6 cellular contexts compared by ENCODE assay signal in the genomic region with DNA sequence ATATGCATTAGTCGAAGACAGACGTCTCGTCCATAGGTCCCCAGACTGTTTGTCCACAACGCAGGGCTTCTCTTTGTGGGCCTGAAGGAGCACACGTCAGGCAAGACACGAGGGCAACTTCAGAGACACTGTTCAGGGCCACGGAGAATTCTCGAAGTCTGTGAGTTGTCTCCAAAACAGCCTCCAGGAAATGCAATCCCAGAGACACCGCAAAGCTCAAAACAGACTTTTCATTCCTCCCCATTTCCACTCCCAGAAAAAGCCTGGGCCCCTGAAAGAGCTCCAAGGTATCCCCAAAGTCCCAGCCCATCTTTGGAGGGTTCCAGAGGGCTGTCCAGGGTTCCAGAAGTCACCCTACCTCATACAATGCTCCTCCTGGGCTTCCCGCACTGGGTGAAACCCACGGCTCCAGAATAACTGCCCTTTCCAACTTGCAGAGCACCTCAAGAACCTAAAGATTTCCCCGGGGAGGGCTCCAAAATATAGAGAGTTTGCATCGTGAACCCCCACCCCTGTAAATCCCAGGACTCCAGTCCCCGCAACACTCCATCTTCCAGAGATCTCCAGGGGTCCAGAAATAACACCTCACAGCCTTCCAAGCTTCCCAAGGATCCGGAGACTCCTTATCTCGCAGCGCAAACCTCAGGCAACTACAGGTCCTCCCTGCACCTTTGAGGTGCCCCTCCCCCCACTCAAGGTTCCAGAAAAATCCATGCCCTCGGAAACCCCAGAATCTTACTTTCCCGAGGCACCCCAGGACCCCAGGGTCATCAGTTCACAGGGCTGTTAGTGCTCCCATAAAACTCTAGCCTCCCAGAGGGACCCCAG. TPM values are rescaled to one million over a fixed set of nuclear protein-coding genes. Genes with fewer than 3 reads are reported as not detected.
DNase-seq lines count a peak whose midpoint lies in the region; ATAC-seq and TF ChIP-seq lines count a peak whose summit lies in the region.

No MANE protein-coding gene starts in this region.

- peaks cover 4% of the 10 kb centered on the region for H3K9me3 ChIP-seq in WERI-Rb-1 (ENCODE audit: severe bottlenecking)
- H3K9me3 ChIP-seq in left lung, result no peaks in the 10 kb centered on the region

- peaks cover 13 to 79% of the 10 kb centered on the region in 2 donors for H3K4me1 ChIP-seq in left lung

- H3K27me3 ChIP-seq in WERI-Rb-1 (ENCODE audit: insufficient read depth, low read depth, severe bottlenecking) (no peaks in the 10 kb centered on the region), left lung (no peaks in the 10 kb centered on the region)

- H3K36me3 ChIP-seq in WERI-Rb-1 (peaks cover 45% of the 10 kb centered on the region), left lung (peaks cover 2 to 46% of the 10 kb centered on the region in 2 donors)

- ATAC-seq in left lung (peak; percentile 1), GM18517 (IDR thresholded peaks at IDR 0.05; ENCODE audit: unreplicated experiment) (no peak)

- intact Hi-C loops in left lung (cut with DNase I), result no loop called here

- peak overlapping the region; percentile 62 for H3K27ac ChIP-seq in WERI-Rb-1
- peak overlapping the region; percentile 96 to 97 for H3K27ac ChIP-seq in left lung

- peak overlapping the region; percentile 49 for H3K4me3 ChIP-seq in GM12864 (ENCODE audit: low read depth, low read length)
- peak overlapping the region; percentile 20; the same call in 1 of the 2 replicates for H3K4me3 ChIP-seq in WERI-Rb-1 (ENCODE audit: low read depth, low read length)
- peak overlapping the region; percentile 90 to 92 for H3K4me3 ChIP-seq in left lung

- DNase-seq in GM12864 (ENCODE audit: low read depth), result no peak
- DNase-seq in WERI-Rb-1, result no peak
- DNase-seq in left lung, result no peak
- DNase-seq in NCI-H2107 treated with DMSO at 0.1 percent for 48 hours (lab: John Stamatoyannopoulos, UW; ENCODE audit: unreplicated experiment), result no peak
- no peak for DNase-seq in NCI-H748 (lab: John Stamatoyannopoulos, UW; ENCODE audit: unreplicated experiment)

- no peak for TF ChIP-seq CTCF in GM12864 (IDR thresholded peaks at IDR 0.05; ENCODE audit: low read depth, low read length, missing control alignments)
- TF ChIP-seq CTCF in WERI-Rb-1 (IDR thresholded peaks at IDR 0.05; ENCODE audit: low read depth, low read length), result no peak
- no peak for TF ChIP-seq CTCF in left lung (IDR thresholded peaks at IDR 0.05)

RNA-seq across cellular contexts. Expression of a gene that starts 0.7 kb away (rescaled TPM):
- total RNA-seq in left lung, result 1,000 to 10,000 TPM; 8,739 to 9,329 TPM

RNA-seq across cellular contexts. Expression of a gene that starts 9.7 kb away (rescaled TPM):
- total RNA-seq in left lung, result 100 to 1,000 TPM; 130 to 141 TPM

RNA-seq across cellular contexts. Expression of a gene that starts 28.7 kb away (rescaled TPM):
- 10 to 100 TPM; 42.5 to 49.0 TPM for total RNA-seq in left lung

RNA-seq across cellular contexts. Expression of a gene that starts 29.3 kb away (rescaled TPM):
- 10 to 100 TPM; 46.6 to 66.6 TPM for total RNA-seq in left lung

RNA-seq across cellular contexts. Expression of a gene that starts 30.9 kb away (rescaled TPM):
- total RNA-seq in left lung, result 1 to 10 TPM; 3.3 to 4.1 TPM

Comparison
In these comparisons a context has a peak if more than half of its experiments do, and no peak if none do; other contexts are left out.
1. H3K4me3 ChIP-seq: peak in every context shown above with its lines; median percentile 91 in left lung; 49 in GM12864; 20 in WERI-Rb-1.